15 cellular contexts compared by ENCODE assay signal in genomic region chr12:66829660-66830325, GRCh38.
DNase-seq lines count a peak whose midpoint lies in the region; ATAC-seq, FAIRE-seq and TF ChIP-seq lines count a peak whose summit lies in the region.
"Had no signal": no experiment of that assay in that cellular context is flagged by ENCODE, and none has a peak within 500 bp of the region (broad histone marks: within the 10 kb centered on the region; RNA-seq: fewer than 3 reads in every experiment).

No MANE protein-coding gene starts in this region.

- H3K4me1 Mint-ChIP-seq in CD4-positive, alpha-beta T cell (ENCODE audit: low read depth) = peaks cover 45% of the 10 kb centered on the region
- peaks cover 7% of the 10 kb centered on the region for H3K4me1 Mint-ChIP-seq in WTC11
- H3K4me1 Mint-ChIP-seq in immature natural killer cell = peaks cover 58 to 69% of the 10 kb centered on the region in 2 donors

- peak overlapping the region; percentile 83 for H3K27ac Mint-ChIP-seq in CD4-positive, alpha-beta T cell
- H3K27ac Mint-ChIP-seq in WTC11 = peak overlapping the region; percentile 30; the same call in 1 of the 2 replicates
- peak overlapping the region; percentile 45 to 92 (median 86) for H3K27ac Mint-ChIP-seq in immature natural killer cell

- CTCF ChIA-PET in CD4-positive, alpha-beta T cell (lab: Charles Lee) = no interaction called here
- CTCF ChIA-PET in WTC11 (lab: Charles Lee) = interaction anchor here (0.7 kb wide), 1 partner anchor 84 kb away, joined by 3 read pairs; no protein-coding TSS in a partner anchor

- no peaks in the 10 kb centered on the region for H3K27me3 Mint-ChIP-seq in CD4-positive, alpha-beta T cell
- peaks cover 3% of the 10 kb centered on the region; the same call in 1 of the 2 replicates for H3K27me3 Mint-ChIP-seq in WTC11 (ENCODE audit: low read depth)
- no peaks in the 10 kb centered on the region for H3K27me3 Mint-ChIP-seq in immature natural killer cell (ENCODE audit: low read depth in 3 of 3)

- H3K27me3 ChIP-seq in CD4-positive, alpha-beta T cell (ENCODE audit: control insufficient read depth, insufficient read depth, low read length) = no peaks in the 10 kb centered on the region
- no peaks in the 10 kb centered on the region for H3K27me3 ChIP-seq in ascending aorta
- H3K27me3 ChIP-seq: cardiac muscle cell, SJSA1, tibial nerve had no signal

- POLR2A ChIA-PET in CD4-positive, alpha-beta T cell (lab: Charles Lee) = interaction anchor here (0.8 to 1.3 kb wide), 5 partner anchors 24 to 439 kb away, joined by 3 to 5 read pairs (median 3); partner anchors contain the start of gene CAND1
- POLR2A ChIA-PET in WTC11 (lab: Charles Lee) = no interaction called here

- DNase-seq in CD4-positive, alpha-beta T cell = no peak
- no peak for DNase-seq in GM12892 (ENCODE audit: insufficient read length)
- DNase-seq in WTC11 (ENCODE audit: low spot score) = no peak
- peak; percentile 13 to 43 (median 39) for DNase-seq in immature natural killer cell
- DNase-seq in NCI-H1694 (lab: John Stamatoyannopoulos, UW) = no peak
- no peak for DNase-seq in ascending aorta (ENCODE audit: low spot score in 2 of 2)
- DNase-seq: mesendoderm, NCI-H1092, NCI-H69, PC-3 had no signal

- H3K9me3 Mint-ChIP-seq in CD4-positive, alpha-beta T cell = no peaks in the 10 kb centered on the region
- H3K9me3 Mint-ChIP-seq in WTC11 (peaks cover 8% of the 10 kb centered on the region; the same call in 1 of the 2 replicates), immature natural killer cell (no peaks in the 10 kb centered on the region)

- H3K36me3 ChIP-seq in ascending aorta = no peaks in the 10 kb centered on the region
- H3K36me3 ChIP-seq: cardiac muscle cell, SJSA1, tibial nerve had no signal

- ATAC-seq in CD4-positive, alpha-beta T cell (ENCODE audit: poor library complexity) = peak; percentile 73
- ATAC-seq in WTC11 = no peak
- no peak for ATAC-seq in GM19455 (IDR thresholded peaks at IDR 0.05; ENCODE audit: unreplicated experiment)
- ATAC-seq: PC-3 had no signal

- intact Hi-C loops in CD4-positive, alpha-beta T cell (cut with DNase I, micrococcal nuclease) = no loop called here
- intact Hi-C loops in ascending aorta (cut with DNase I) = no loop called here

- peak; percentile 33 for FAIRE-seq in GM12892 (lab: Jason Lieb, UNC)
- FAIRE-seq: H1 had no signal

- H3K4me1 ChIP-seq in ascending aorta = no peaks in the 10 kb centered on the region
- H3K4me1 ChIP-seq: SJSA1, tibial nerve had no signal

- no peak for TF ChIP-seq CTCF in CD4-positive, alpha-beta T cell (IDR thresholded peaks at IDR 0.05)
- TF ChIP-seq CTCF in WTC11 (IDR thresholded peaks at IDR 0.05) (no peak), ascending aorta (IDR thresholded peaks at IDR 0.05) (no peak)

- H3K9me3 ChIP-seq in CD4-positive, alpha-beta T cell (ENCODE audit: control insufficient read depth, low read length) = no peaks in the 10 kb centered on the region
- H3K9me3 ChIP-seq in ascending aorta = no peaks in the 10 kb centered on the region
- H3K9me3 ChIP-seq: SJSA1, tibial nerve had no signal

- no peak for TF ChIP-seq POLR2A in GM12892 (IDR thresholded peaks at IDR 0.05; ENCODE audit: low read depth, low read length)

- no peak overlapping the region for H3K27ac ChIP-seq in CD4-positive, alpha-beta T cell (ENCODE audit: low read depth, low read length)
- no peak overlapping the region for H3K27ac ChIP-seq in ascending aorta
- H3K27ac ChIP-seq: cardiac muscle cell, SJSA1, tibial nerve had no signal

- H3K36me3 Mint-ChIP-seq in CD4-positive, alpha-beta T cell (ENCODE audit: low read depth) = no peaks in the 10 kb centered on the region
- no peaks in the 10 kb centered on the region for H3K36me3 Mint-ChIP-seq in WTC11
- no peaks in the 10 kb centered on the region for H3K36me3 Mint-ChIP-seq in immature natural killer cell

- no peak overlapping the region for H3K4me3 ChIP-seq in ascending aorta
- H3K4me3 ChIP-seq: cardiac muscle cell, SJSA1, tibial nerve had no signal

- peak overlapping the region; percentile 22 for H3K4me3 Mint-ChIP-seq in CD4-positive, alpha-beta T cell
- H3K4me3 Mint-ChIP-seq in WTC11 = no peak overlapping the region
- H3K4me3 Mint-ChIP-seq in immature natural killer cell = peak overlapping the region; percentile 56 to 89 (median 67)

TF ChIP-seq in WTC11, 78 proteins besides CTCF, POLR2A, EP300 and RAD21 (continues in another document):
- no peak for TF ChIP-seq ELF4 (CRISPR knock-in tag; IDR thresholded peaks at IDR 0.05; ENCODE audit: low read depth)
- no peak for TF ChIP-seq GABPB1 (CRISPR knock-in tag; IDR thresholded peaks at IDR 0.05)
- TF ChIP-seq SMAD3 (CRISPR knock-in tag; IDR thresholded peaks at IDR 0.05; ENCODE audit: borderline replicate concordance) = no peak
- TF ChIP-seq ESRRA (CRISPR knock-in tag; IDR thresholded peaks at IDR 0.05; ENCODE audit: borderline replicate concordance) = no peak
- TF ChIP-seq MAX (CRISPR knock-in tag; IDR thresholded peaks at IDR 0.05) = no peak
- TF ChIP-seq ZNF425 (CRISPR knock-in tag; conservative IDR thresholded peaks at IDR 0.05) = no peak
- TF ChIP-seq CREM (CRISPR knock-in tag; IDR thresholded peaks at IDR 0.05) = no peak
- no peak for TF ChIP-seq ZMAT4 (CRISPR knock-in tag; IDR thresholded peaks at IDR 0.05)
- TF ChIP-seq IRF2 (CRISPR knock-in tag; IDR thresholded peaks at IDR 0.05; ENCODE audit: borderline replicate concordance, low read depth) = no peak
- no peak for TF ChIP-seq ATF6 (CRISPR knock-in tag; IDR thresholded peaks at IDR 0.05)
- TF ChIP-seq AFF4 (CRISPR knock-in tag; IDR thresholded peaks at IDR 0.05; ENCODE audit: borderline replicate concordance) = no peak

Comparison
In these comparisons a context has a peak if more than half of its experiments do, and no peak if none do; other contexts are left out.
1. DNase-seq: peak in immature natural killer cell (3 of 3); none in CD4-positive, alpha-beta T cell (0 of 10), GM12892 (single experiment), WTC11 (single experiment), NCI-H1694 (single experiment) and ascending aorta (0 of 2).
2. H3K27ac Mint-ChIP-seq: peak in every context shown above with its lines; median percentile 86 in immature natural killer cell; 83 in CD4-positive, alpha-beta T cell; 30 in WTC11.